ENCODE assay signal across 36 cellular contexts in genomic region chr3:139441656-139442055, GRCh38. TPM values are rescaled to one million over a fixed set of nuclear protein-coding genes. Genes with fewer than 3 reads are reported as not detected.
"Had no signal": no experiment of that assay in that cellular context is flagged by ENCODE, and none has a peak within 500 bp of the region (broad histone marks: within the 10 kb centered on the region; RNA-seq: fewer than 3 reads in every experiment).

No MANE protein-coding gene starts in this region.

- H3K4me1 ChIP-seq: body of pancreas, breast epithelium, esophagus muscularis mucosa, foreskin keratinocyte, heart left ventricle had no signal

- DNase-seq: activated CD4-positive, alpha-beta memory T cell treated with anti-CD3 and anti-CD28 coated beads, Interleukin-2, amount 10 ng/mL, durations not matched to agents 7 days and 5 days; activated CD4-positive, alpha-beta T cell treated with anti-CD3 and anti-CD28 coated beads for 1 hour; activated CD4-positive, alpha-beta T cell treated with anti-CD3 and anti-CD28 coated beads for 4 hours; activated CD4-positive, alpha-beta T cell treated with anti-CD3 and anti-CD28 coated beads, Interleukin-2, amount 10 ng/mL, durations not matched to agents 7 days and 5 days; activated CD4-positive, alpha-beta T cell treated with anti-CD3 and anti-CD28 coated beads, Interleukin-2, amount 50 U/mL, for 4 hours; activated CD8-positive, alpha-beta memory T cell treated with anti-CD3 and anti-CD28 coated beads, Interleukin-2, amount 50 U/mL, for 48 hours; activated gamma-delta T cell; activated naive CD4-positive, alpha-beta T cell; activated naive CD4-positive, alpha-beta T cell treated with anti-CD3 and anti-CD28 coated beads, Interleukin-2, amount 10 ng/mL, durations not matched to agents 7 days and 5 days; activated naive CD8-positive, alpha-beta T cell treated with anti-CD3 and anti-CD28 coated beads, Interleukin-2, amount 10 ng/mL, durations not matched to agents 7 days and 5 days; activated T-cell treated with anti-CD3 and anti-CD28 coated beads for 4 hours; activated T-cell treated with anti-CD3 and anti-CD28 coated beads, Interleukin-2, amount 50 U/mL, for 24 hours; activated T-cell treated with anti-CD3 and anti-CD28 coated beads, Interleukin-2, amount 50 U/mL, for 72 hours; amniotic stem cell; anterior cingulate cortex; body of pancreas; central memory CD4-positive, alpha-beta T cell; cerebellar nuclear complex; dorsolateral prefrontal cortex; effector CD4-positive, alpha-beta T cell; effector memory CD8-positive, alpha-beta T cell; erythroblast; foreskin keratinocyte; gastrocnemius medialis; glutamatergic neuron; heart left ventricle; T-helper 2 cell had no signal

- ATAC-seq: activated naive CD4-positive, alpha-beta T cell treated with anti-CD3 and anti-CD28 coated beads, Interleukin-2, amount 50 U/mL, for 72 hours; activated T-cell treated with anti-CD3 and anti-CD28 coated beads, Interleukin-2, amount 50 U/mL, for 72 hours; body of pancreas; effector memory CD8-positive, alpha-beta T cell; foreskin keratinocyte; gastrocnemius medialis; heart left ventricle; WTC11 had no signal

- H3K36me3 ChIP-seq: breast epithelium, cardiac muscle cell, gastrocnemius medialis, heart left ventricle had no signal

- H3K27me3 ChIP-seq: body of pancreas, breast epithelium, cardiac muscle cell, dorsolateral prefrontal cortex, esophagus muscularis mucosa, foreskin keratinocyte, gastrocnemius medialis, heart left ventricle had no signal

- H3K4me3 ChIP-seq: body of pancreas, breast epithelium, cardiac muscle cell, coronary artery, dorsolateral prefrontal cortex, esophagus muscularis mucosa, gastrocnemius medialis, heart left ventricle had no signal

- H3K9me3 ChIP-seq: body of pancreas, breast epithelium, esophagus muscularis mucosa, gastrocnemius medialis, heart left ventricle had no signal

- H3K27ac ChIP-seq: body of pancreas, breast epithelium, cardiac muscle cell, coronary artery, esophagus muscularis mucosa, foreskin keratinocyte, gastrocnemius medialis, heart left ventricle, VCaP had no signal

RNA-seq across cellular contexts. Expression of gene RBP2, which starts 34.7 kb away (rescaled TPM):
- total RNA-seq: activated CD4-positive, alpha-beta memory T cell treated with anti-CD3 and anti-CD28 coated beads, Interleukin-2, amount 10 ng/mL, durations not matched to agents 7 days and 5 days; activated CD4-positive, alpha-beta T cell treated with anti-CD3 and anti-CD28 coated beads, Interleukin-2, amount 10 ng/mL, durations not matched to agents 7 days and 5 days; activated naive CD4-positive, alpha-beta T cell treated with anti-CD3 and anti-CD28 coated beads, Interleukin-2, amount 50 U/mL, for 72 hours; activated naive CD8-positive, alpha-beta T cell treated with anti-CD3 and anti-CD28 coated beads, Interleukin-2, amount 10 ng/mL, durations not matched to agents 7 days and 5 days; activated T-cell treated with anti-CD3 and anti-CD28 coated beads, Interleukin-2, amount 50 U/mL, for 72 hours; astrocyte; body of pancreas; cardiac muscle cell; dorsolateral prefrontal cortex; esophagus muscularis mucosa; foreskin keratinocyte; gastrocnemius medialis; heart left ventricle; T-helper 1 cell treated with Interleukin-12 subunit alpha and Interleukin-12 subunit beta and Interleukin-4 antibody, amounts not matched to agents 30 ng/mL and 1 ng/mL, for 36 hours; WTC11 had no signal
